26 cellular contexts compared by ENCODE assay signal in genomic region chr22:22086501-22087158, GRCh38.
DNase-seq lines count a peak whose midpoint lies in the region; ATAC-seq and TF ChIP-seq lines count a peak whose summit lies in the region.
"Had no signal": no experiment of that assay in that cellular context is flagged by ENCODE, and none has a peak within 500 bp of the region (broad histone marks: within the 10 kb centered on the region; RNA-seq: fewer than 3 reads in every experiment).

No MANE protein-coding gene starts in this region.

- DNase-seq in EL (peak; percentile 14), MG63 (peak; percentile 80), foreskin keratinocyte (no peak), osteoblast (ENCODE audit: insufficient read length, low spot score, missing footprints) (peak; percentile 37), NCI-H774 (lab: John Stamatoyannopoulos, UW) (no peak), SW 1271 (lab: John Stamatoyannopoulos, UW) (no peak), NCI-H526 treated with DMSO at 0.1 percent for 48 hours (lab: John Stamatoyannopoulos, UW) (no peak)
- DNase-seq in activated CD4-positive, alpha-beta T cell treated with anti-CD3 and anti-CD28 coated beads, Interleukin-2, amount 50 U/mL, for 1 hour, result no peak
- DNase-seq: activated CD8-positive, alpha-beta T cell treated with anti-CD3 and anti-CD28 coated beads, Interleukin-2, amount 10 ng/mL, durations not matched to agents 7 days and 5 days; activated naive CD4-positive, alpha-beta T cell treated with anti-CD3 and anti-CD28 coated beads, Interleukin-2, amount 10 ng/mL, durations not matched to agents 7 days and 5 days; activated T-cell treated with anti-CD3 and anti-CD28 coated beads, Interleukin-2, amount 50 U/mL, for 48 hours; CD8-positive, alpha-beta memory T cell; DMS79; effector CD8-positive, alpha-beta T cell; H9; Kasumi-1; naive B cell; NCI-H1092; NCI-H2081 treated with DMSO at 0.1 percent for 48 hours; NCI-H446; NK-92 treated with Interleukin-12 subunit alpha and Interleukin-12 subunit beta, amount 100 ng/mL, for 24 hours; stimulated activated CD4-positive, alpha-beta T cell treated with anti-CD3 and anti-CD28 coated beads, Interleukin-2, amount 100 ng/mL, for 24 hours; stimulated activated naive CD4-positive, alpha-beta T cell; T-helper 2 cell had no signal

- no peaks in the 10 kb centered on the region for H4K20me1 ChIP-seq in osteoblast (ENCODE audit: insufficient read depth, low read length)

- no peak overlapping the region for H3K4me3 ChIP-seq in MG63
- no peak overlapping the region for H3K4me3 ChIP-seq in osteoblast (ENCODE audit: insufficient read depth, low read length)

- H3K79me2 ChIP-seq in osteoblast (ENCODE audit: insufficient read depth, low read length), result no peaks in the 10 kb centered on the region

- TF ChIP-seq CTCF in foreskin keratinocyte (conservative IDR thresholded peaks at IDR 0.05), result no peak
- TF ChIP-seq CTCF in osteoblast (IDR thresholded peaks at IDR 0.05; ENCODE audit: extremely low read depth, low read depth, low read length), result no peak

- H3K4me2 ChIP-seq in osteoblast (ENCODE audit: insufficient read depth, low read length), result no peak overlapping the region

- peak overlapping the region; percentile 15 for H2AFZ ChIP-seq in osteoblast (ENCODE audit: low read length)

- no peaks in the 10 kb centered on the region for H3K4me1 ChIP-seq in foreskin keratinocyte
- H3K4me1 ChIP-seq in osteoblast (ENCODE audit: insufficient read depth, low read length), result peaks cover 8% of the 10 kb centered on the region

- H3K9me3 ChIP-seq in MG63 (0 out of 2 replicates have a peak, but pooled peaks cover 2% of the 10 kb centered on the region), osteoblast (ENCODE audit: low read depth, low read length) (no peaks in the 10 kb centered on the region)

- H3K27me3 ChIP-seq in MG63 (no peaks in the 10 kb centered on the region), foreskin keratinocyte (peaks cover 28% of the 10 kb centered on the region), osteoblast (ENCODE audit: insufficient read depth, low read length) (peaks cover 10% of the 10 kb centered on the region)

- H3K27ac ChIP-seq in foreskin keratinocyte (no peak overlapping the region), osteoblast (ENCODE audit: low read depth, low read length) (no peak overlapping the region)
- H3K27ac ChIP-seq: VCaP had no signal

- H3K36me3 ChIP-seq in MG63 (no peaks in the 10 kb centered on the region), osteoblast (ENCODE audit: insufficient read depth, low read length) (no peaks in the 10 kb centered on the region)

- ATAC-seq in foreskin keratinocyte, result peak; percentile 38
- ATAC-seq: activated CD8-positive, alpha-beta T cell treated with anti-CD3 and anti-CD28 coated beads, Interleukin-2, amount 10 ng/mL, durations not matched to agents 7 days and 5 days; Panc1 had no signal

Comparison
In these comparisons a context has a peak if more than half of its experiments do, and no peak if none do; other contexts are left out.
1. DNase-seq: peak in EL (single experiment), MG63 (single experiment) and osteoblast (single experiment); none in foreskin keratinocyte (0 of 2), NCI-H774 (single experiment), SW 1271 (0 of 2), NCI-H526 treated with DMSO at 0.1 percent for 48 hours (single experiment) and activated CD4-positive, alpha-beta T cell treated with anti-CD3 and anti-CD28 coated beads, Interleukin-2, amount 50 U/mL, for 1 hour (single experiment).